ENCODE assay signal across 8 cellular contexts in the genomic region with DNA sequence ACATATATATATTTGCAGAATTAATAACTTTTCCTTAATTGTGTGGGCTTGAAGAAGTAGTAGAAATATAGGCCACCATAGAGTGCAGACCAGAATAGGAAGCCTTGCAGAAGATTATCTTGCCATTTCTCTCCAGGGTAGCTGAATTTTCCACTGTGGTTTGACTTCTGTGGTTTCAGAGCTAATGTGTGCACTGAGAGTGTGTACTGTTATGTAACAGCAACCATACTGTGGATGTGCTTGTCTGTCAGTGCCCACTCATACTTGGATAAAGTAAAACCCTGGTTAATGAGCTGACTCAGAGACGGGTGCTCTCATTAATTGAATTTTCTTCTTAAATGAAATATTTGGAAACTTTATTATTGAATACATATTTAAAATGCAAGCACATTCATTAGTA. TPM values are rescaled to one million over a fixed set of nuclear protein-coding genes. Genes with fewer than 3 reads are reported as not detected.
A peak's percentile ranks its signal among the peaks of the same experiment; 100 is the strongest.
DNase-seq lines count a peak whose midpoint lies in the region; ATAC-seq and TF ChIP-seq lines count a peak whose summit lies in the region.

No MANE protein-coding gene starts in this region.

- H3K27me3 ChIP-seq in kidney epithelial cell (ENCODE audit: control insufficient read depth, insufficient read depth, low read length) = no peaks in the 10 kb centered on the region

- TF ChIP-seq CTCF in kidney epithelial cell (IDR thresholded peaks at IDR 0.05; ENCODE audit: insufficient read depth, low read length, poor library complexity, severe bottlenecking) = no peak

- DNase-seq in NOMO-1 treated with DMSO at 0.1 percent for 48 hours (lab: John Stamatoyannopoulos, UW; ENCODE audit: unreplicated experiment) (peak; percentile 94), kidney epithelial cell (ENCODE audit: low read depth) (peak; percentile 21), D341Med (ENCODE audit: low spot score) (no peak), DMS 273 treated with DMSO at 0.1 percent for 48 hours (lab: John Stamatoyannopoulos, UW) (no peak), T-helper 9 cell (no peak), NCI-H1105 treated with DMSO at 0.1 percent for 48 hours (lab: John Stamatoyannopoulos, UW) (no peak)

- ATAC-seq in GM18519 (IDR thresholded peaks at IDR 0.05; ENCODE audit: low FRiP score, unreplicated experiment) (peak; percentile 96), HG02588 (IDR thresholded peaks at IDR 0.05; ENCODE audit: unreplicated experiment) (peak; percentile 92)

- H3K36me3 ChIP-seq in kidney epithelial cell (ENCODE audit: control insufficient read depth, insufficient read depth, low read length) = no peaks in the 10 kb centered on the region

- no peak overlapping the region for H3K4me3 ChIP-seq in kidney epithelial cell (ENCODE audit: low read depth, low read length)

RNA-seq across cellular contexts. Expression of a gene that starts 57.2 kb away (rescaled TPM):
- total RNA-seq in kidney epithelial cell = 13.8 and 21.1 TPM in 2 replicates

Comparison
In these comparisons a context has a peak if more than half of its experiments do, and no peak if none do; other contexts are left out.
1. DNase-seq: peak in NOMO-1 treated with DMSO at 0.1 percent for 48 hours (single experiment) and kidney epithelial cell (single experiment); none in D341Med (single experiment), DMS 273 treated with DMSO at 0.1 percent for 48 hours (single experiment), T-helper 9 cell (single experiment) and NCI-H1105 treated with DMSO at 0.1 percent for 48 hours (single experiment).